In the genomic region with DNA sequence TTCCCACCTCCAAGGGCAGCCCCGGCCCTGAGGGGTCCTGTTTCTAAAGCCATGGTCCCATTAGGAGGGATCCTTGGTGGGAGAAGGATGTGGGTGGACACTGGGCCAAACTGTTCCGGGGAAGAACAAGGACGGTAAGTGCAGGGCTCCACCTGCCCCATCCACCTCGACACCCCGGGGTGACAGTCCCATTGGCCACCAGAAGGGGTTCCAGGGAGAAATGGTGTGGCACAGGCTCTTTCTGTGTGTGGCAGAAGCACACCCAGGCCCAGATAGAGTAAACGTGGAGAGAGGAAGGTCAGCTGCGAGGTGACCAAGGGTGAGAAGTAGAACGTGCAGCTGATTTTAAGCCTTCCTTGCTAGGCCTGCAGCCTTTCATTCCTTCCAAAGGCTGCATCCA, we compare ENCODE assay signal across 1 cellular context.
TF ChIP-seq lines count a peak whose summit lies in the region.

No MANE protein-coding gene starts in this region.

TF ChIP-seq in HepG2, 621 proteins besides CTCF, POLR2A, EP300 and RAD21:
- TF ChIP-seq GRHL1 (CRISPR knock-in tag; conservative IDR thresholded peaks at IDR 0.05) (no peak), ZNF850 (CRISPR knock-in tag; conservative IDR thresholded peaks at IDR 0.05) (no peak)
